In genomic region chr13:83876546-83876945, GRCh38 we compare ENCODE assay signal across 15 cellular contexts. TPM values are rescaled to one million over a fixed set of nuclear protein-coding genes. Genes with fewer than 3 reads are reported as not detected.
DNase-seq lines count a peak whose midpoint lies in the region; ATAC-seq and TF ChIP-seq lines count a peak whose summit lies in the region.
"Had no signal": no experiment of that assay in that cellular context is flagged by ENCODE, and none has a peak within 500 bp of the region (broad histone marks: within the 10 kb centered on the region; RNA-seq: fewer than 3 reads in every experiment).

No MANE protein-coding gene starts in this region.

- no peaks in the 10 kb centered on the region for H3K9me3 ChIP-seq in esophagus squamous epithelium

- H3K27me3 ChIP-seq in esophagus squamous epithelium, result peaks cover 0 to 44% (median 9%) of the 10 kb centered on the region in 4 donors

- intact Hi-C loops in esophagus squamous epithelium (cut with DNase I), result no loop called here

- H3K9me3 Mint-ChIP-seq in stimulated activated effector memory CD8-positive, alpha-beta T cell treated with anti-CD3 and anti-CD28 coated beads, Interleukin-12 subunit alpha, Interleukin-12 subunit beta, amount 100 ng/mL, for 72 hours, result no peaks in the 10 kb centered on the region

- H3K4me3 ChIP-seq in esophagus squamous epithelium, result no peak overlapping the region

- no peak for DNase-seq in activated CD4-positive, CD25-positive, alpha-beta regulatory T cell treated with anti-CD3 and anti-CD28 coated beads, Interleukin-2, amount 50 U/mL, for 72 hours
- no peak for DNase-seq in stimulated activated effector memory CD8-positive, alpha-beta T cell treated with anti-CD3 and anti-CD28 coated beads, Interleukin-12 subunit alpha, Interleukin-12 subunit beta, amount 100 ng/mL, for 72 hours (ENCODE audit: low spot score in 2 of 2)
- no peak for DNase-seq in activated naive CD4-positive, alpha-beta T cell treated with Interleukin-2 at 50 U/mL for 16 hours
- DNase-seq in esophagus squamous epithelium (lab: John Stamatoyannopoulos, UW) (no peak), NCI-H128 (lab: John Stamatoyannopoulos, UW; ENCODE audit: unreplicated experiment) (no peak)
- DNase-seq: Calu3, HCEC 1CT, NCI-H2081 treated with DMSO at 0.1 percent for 48 hours, T-helper 17 cell had no signal

- H3K4me3 Mint-ChIP-seq in stimulated activated effector memory CD8-positive, alpha-beta T cell treated with anti-CD3 and anti-CD28 coated beads, Interleukin-12 subunit alpha, Interleukin-12 subunit beta, amount 100 ng/mL, for 72 hours, result no peak overlapping the region
- H3K4me3 Mint-ChIP-seq: T-helper 17 cell had no signal

- peak; percentile 58 to 73 for ATAC-seq in activated CD4-positive, CD25-positive, alpha-beta regulatory T cell treated with anti-CD3 and anti-CD28 coated beads, Interleukin-2, amount 50 U/mL, for 24 hours
- ATAC-seq in GM21723 (IDR thresholded peaks at IDR 0.05; ENCODE audit: unreplicated experiment) (peak; percentile 77), HG03108 (IDR thresholded peaks at IDR 0.05; ENCODE audit: unreplicated experiment) (peak; percentile 67)
- ATAC-seq in stimulated activated effector memory CD8-positive, alpha-beta T cell treated with anti-CD3 and anti-CD28 coated beads, Interleukin-12 subunit alpha, Interleukin-12 subunit beta, amount 100 ng/mL, for 72 hours, result peak; percentile 95
- ATAC-seq: T-helper 17 cell had no signal

- H3K27ac ChIP-seq in esophagus squamous epithelium, result no peak overlapping the region
- H3K27ac ChIP-seq: 22Rv1 had no signal

- H3K27ac Mint-ChIP-seq in stimulated activated effector memory CD8-positive, alpha-beta T cell treated with anti-CD3 and anti-CD28 coated beads, Interleukin-12 subunit alpha, Interleukin-12 subunit beta, amount 100 ng/mL, for 72 hours, result no peak overlapping the region
- H3K27ac Mint-ChIP-seq: T-helper 17 cell had no signal

- H3K4me1 ChIP-seq in esophagus squamous epithelium, result peaks cover 0 to 29% (median 0%) of the 10 kb centered on the region in 3 donors

- no peaks in the 10 kb centered on the region for H3K36me3 ChIP-seq in esophagus squamous epithelium

- TF ChIP-seq POLR2A in esophagus squamous epithelium (IDR thresholded peaks at IDR 0.05), result no peak

- H3K4me1 Mint-ChIP-seq in stimulated activated effector memory CD8-positive, alpha-beta T cell treated with anti-CD3 and anti-CD28 coated beads, Interleukin-12 subunit alpha, Interleukin-12 subunit beta, amount 100 ng/mL, for 72 hours, result peaks cover 15% of the 10 kb centered on the region

- no peaks in the 10 kb centered on the region for H3K36me3 Mint-ChIP-seq in stimulated activated effector memory CD8-positive, alpha-beta T cell treated with anti-CD3 and anti-CD28 coated beads, Interleukin-12 subunit alpha, Interleukin-12 subunit beta, amount 100 ng/mL, for 72 hours

- 76 to 86% methylated on average over 3 of the region's 3 CpGs for WGBS in esophagus squamous epithelium, 2 donors

- TF ChIP-seq CTCF in esophagus squamous epithelium (IDR thresholded peaks at IDR 0.05), result no peak

RNA-seq across cellular contexts. Expression of gene SLITRK1, which starts 5.7 kb away (rescaled TPM):
- not detected for total RNA-seq in esophagus squamous epithelium
- total RNA-seq: Calu3, mononuclear cell, OCI-LY7, T-helper 17 cell had no signal
